15 cellular contexts compared by ENCODE assay signal in genomic region chr13:44147222-44147621, GRCh38.
"Had no signal": no experiment of that assay in that cellular context is flagged by ENCODE, and none has a peak within 500 bp of the region (broad histone marks: within the 10 kb centered on the region; RNA-seq: fewer than 3 reads in every experiment).

No MANE protein-coding gene starts in this region.

- DNase-seq: activated CD4-positive, alpha-beta T cell treated with anti-CD3 and anti-CD28 coated beads for 1 hour; activated CD4-positive, alpha-beta T cell treated with anti-CD3 and anti-CD28 coated beads, Interleukin-2, amount 50 U/mL, for 1 hour; activated naive CD4-positive, alpha-beta T cell treated with Interleukin-2 at 50 U/mL for 16 hours; activated naive CD8-positive, alpha-beta T cell treated with anti-CD3 and anti-CD28 coated beads for 36 hours; activated T-cell treated with anti-CD3 and anti-CD28 coated beads, Interleukin-2, amount 50 U/mL, for 1 hour; cortex of kidney; heart right ventricle; lower lobe of right lung; naive thymus-derived CD4-positive, alpha-beta T cell; spleen; stimulated activated CD4-positive, alpha-beta T cell treated with anti-CD3 and anti-CD28 coated beads, Interleukin-4, amount 100 ng/mL, for 1 hour; stimulated activated naive CD4-positive, alpha-beta T cell; T-helper 9 cell; upper lobe of left lung had no signal

- ATAC-seq: heart right ventricle; lower lobe of right lung; naive thymus-derived CD4-positive, alpha-beta T cell had no signal

- H3K27ac ChIP-seq: heart right ventricle, lower lobe of right lung, right atrium auricular region, spleen, upper lobe of left lung had no signal

- H3K4me1 ChIP-seq: lower lobe of right lung had no signal

- H3K27me3 ChIP-seq: heart right ventricle, right atrium auricular region, spleen, upper lobe of left lung had no signal
